8 cellular contexts compared by ENCODE assay signal in the genomic region with DNA sequence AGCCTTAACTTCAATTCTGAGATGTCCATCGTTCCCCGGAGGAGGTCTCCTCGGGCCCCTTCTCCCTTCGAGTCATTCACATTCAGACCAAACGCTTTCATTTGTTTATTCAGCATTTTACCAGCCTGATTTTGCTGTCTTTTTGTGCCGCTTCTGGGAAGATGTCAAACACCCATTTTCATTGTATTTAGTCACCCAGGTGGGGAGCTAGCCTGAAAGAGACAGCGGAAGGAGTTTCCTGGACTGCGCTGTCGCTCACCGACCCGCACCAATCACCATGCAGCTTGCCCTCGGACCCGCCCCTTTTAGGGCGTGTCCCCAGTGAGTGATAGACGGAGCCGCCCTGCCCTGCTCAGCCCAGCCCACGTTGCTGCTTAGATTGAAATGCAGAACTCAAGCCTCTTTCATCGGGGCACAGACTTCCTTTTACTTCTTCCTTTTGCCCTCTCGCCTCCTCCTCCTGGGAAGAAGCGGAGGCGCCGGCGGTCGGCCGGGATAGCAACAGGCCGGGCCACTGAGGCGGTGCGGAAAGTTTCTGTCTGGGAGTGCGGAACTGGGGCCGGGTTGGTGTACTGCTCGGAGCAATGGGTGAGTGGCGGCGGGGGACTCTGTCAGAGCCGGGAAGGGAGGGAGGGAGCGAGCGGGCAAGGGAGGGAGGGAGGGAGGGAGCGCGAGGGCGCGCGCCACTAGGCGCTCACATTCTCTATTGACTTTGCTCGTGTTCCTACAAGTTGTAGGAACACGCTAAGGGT. TPM values are rescaled to one million over a fixed set of nuclear protein-coding genes. Genes with fewer than 3 reads are reported as not detected.
DNase-seq lines count a peak whose midpoint lies in the region; ATAC-seq and TF ChIP-seq lines count a peak whose summit lies in the region.

A gene (plus strand): TSS at position 355 of the 752 bp plus-strand sequence. CDS start 230 bp downstream, at position 585.

- ATAC-seq in HG02884 (IDR thresholded peaks at IDR 0.05; ENCODE audit: unreplicated experiment), result no peak

- no peak within 1 kb of the TSS for H2BK5ac ChIP-seq in H9 (ENCODE audit: insufficient read length, low read length)

- H3K4ac ChIP-seq in H9 (ENCODE audit: low read depth, low read length), result no peak within 1 kb of the TSS

- H2BK12ac ChIP-seq in H9 (ENCODE audit: insufficient read length, low read depth, low read length), result no peak within 1 kb of the TSS

- H3K79me1 ChIP-seq in H9 (ENCODE audit: insufficient read depth, low read depth, low read length, poor library complexity, severe bottlenecking), result no peaks in the 10 kb centered on the region

- no peak within 1 kb of the TSS for H4K5ac ChIP-seq in H9 (ENCODE audit: insufficient read length, low read depth, low read length)

- peak; percentile 40 for DNase-seq in GM04504 (ENCODE audit: low read depth)
- DNase-seq in H9, result peak; percentile 97
- DNase-seq in NCI-H1105 treated with DMSO at 0.1 percent for 48 hours (lab: John Stamatoyannopoulos, UW), result peak; percentile 93
- peak; percentile 87 for DNase-seq in SW480 (ENCODE audit: low spot score)
- DNase-seq in endothelial cell (ENCODE audit: low spot score), result peak; percentile 89

- H3K27ac Mint-ChIP-seq in H9 (no peak within 1 kb of the TSS; a peak in 1 of 7 replicates), endothelial cell (ENCODE audit: unreplicated experiment) (peak within 1 kb of the TSS; percentile 68)

- H3K27me3 ChIP-seq in H9 (ENCODE audit: insufficient read depth, low read length) (peaks cover 92% of the 10 kb centered on the region), mucosa of rectum (ENCODE audit: control insufficient read depth in 2 of 2, insufficient read depth in 2 of 2, low read length in 2 of 2) (peaks cover 77 to 88% of the 10 kb centered on the region in 2 donors)

- H3K4me2 ChIP-seq in H9 (ENCODE audit: insufficient read depth, insufficient read length, low read length), result peak within 1 kb of the TSS; percentile 55

- peaks cover 100% of the 10 kb centered on the region for H3K27me3 Mint-ChIP-seq in H9 (ENCODE audit: low read depth)
- peaks cover 41% of the 10 kb centered on the region for H3K27me3 Mint-ChIP-seq in endothelial cell (ENCODE audit: unreplicated experiment)

- H3T11ph ChIP-seq in H9 (ENCODE audit: low read length), result no peak within 1 kb of the TSS

- no peak within 1 kb of the TSS for H3K18ac ChIP-seq in H9 (ENCODE audit: insufficient read length, low read depth, low read length)

- H3K4me1 Mint-ChIP-seq in H9 (peaks cover 30 to 48% of the 10 kb centered on the region in 2 experiments), endothelial cell (ENCODE audit: unreplicated experiment) (peaks cover 36% of the 10 kb centered on the region)

- H3K4me1 ChIP-seq in H9 (ENCODE audit: insufficient read depth, low read length) (no peaks in the 10 kb centered on the region), mucosa of rectum (ENCODE audit: control insufficient read depth in 2 of 2, insufficient read depth in 2 of 2, low read length in 2 of 2) (peaks cover 28 to 30% of the 10 kb centered on the region in 2 donors), urinary bladder (ENCODE audit: insufficient read depth) (no peaks in the 10 kb centered on the region)

- H3K9me3 Mint-ChIP-seq in H9 (peaks cover 2 to 15% of the 10 kb centered on the region in 2 experiments; a peak in 4 of 5 replicates), endothelial cell (ENCODE audit: unreplicated experiment) (no peaks in the 10 kb centered on the region)

- H4K91ac ChIP-seq in H9 (ENCODE audit: insufficient read length, low read depth, low read length), result no peak within 1 kb of the TSS

- TF ChIP-seq CTCF in H9 (conservative IDR thresholded peaks at IDR 0.05) (no peak), endothelial cell (IDR thresholded peaks at IDR 0.05; ENCODE audit: unreplicated experiment) (no peak)

- H2AK5ac ChIP-seq in H9 (ENCODE audit: insufficient read length, low read length), result no peak within 1 kb of the TSS

- H3K27ac ChIP-seq in H9 (ENCODE audit: insufficient read length, low read depth, low read length), result no peak within 1 kb of the TSS
- no peak within 1 kb of the TSS for H3K27ac ChIP-seq in mucosa of rectum (ENCODE audit: low read depth in 2 of 2, low read length in 2 of 2)
- H3K27ac ChIP-seq in urinary bladder (ENCODE audit: low read depth), result no peak within 1 kb of the TSS

- no peaks in the 10 kb centered on the region; a peak in 1 of 7 replicates for H3K36me3 Mint-ChIP-seq in H9 (ENCODE audit: insufficient read depth in 1 of 3, low read depth in 3 of 3)
- H3K36me3 Mint-ChIP-seq in endothelial cell (ENCODE audit: low read depth, unreplicated experiment), result no peaks in the 10 kb centered on the region

- no peak within 1 kb of the TSS for H2BK20ac ChIP-seq in H9 (ENCODE audit: low read depth, low read length, poor library complexity, severe bottlenecking)

- H3K79me2 ChIP-seq in H9 (ENCODE audit: insufficient read depth, low read length), result no peaks in the 10 kb centered on the region

- no peak within 1 kb of the TSS for H2AFZ ChIP-seq in H9 (ENCODE audit: low read length)

- no peak within 1 kb of the TSS for H2BK120ac ChIP-seq in H9 (ENCODE audit: low read depth, low read length, poor library complexity, severe bottlenecking)

- no peaks in the 10 kb centered on the region for H3K9me3 ChIP-seq in H9 (ENCODE audit: control insufficient read depth, low read depth, low read length)
- no peaks in the 10 kb centered on the region for H3K9me3 ChIP-seq in mucosa of rectum (ENCODE audit: control insufficient read depth in 2 of 2, low read length in 2 of 2)

- no peak within 1 kb of the TSS for H4K8ac ChIP-seq in H9 (replicated peaks; ENCODE audit: insufficient read length, low read depth, low read length)

- H3K4me3 Mint-ChIP-seq in H9 (peak within 1 kb of the TSS; percentile 65 to 78), endothelial cell (ENCODE audit: unreplicated experiment) (peak within 1 kb of the TSS; percentile 86)

- no peak within 1 kb of the TSS for H3K23ac ChIP-seq in H9 (ENCODE audit: insufficient read length, low read depth, low read length)

- H3K14ac ChIP-seq in H9 (ENCODE audit: insufficient read depth, low read length), result no peak within 1 kb of the TSS

- H3K9ac ChIP-seq in H9 (ENCODE audit: extremely low read depth, insufficient read length, low read length) (no peak within 1 kb of the TSS), mucosa of rectum (ENCODE audit: low read depth in 1 of 2, low read length in 2 of 2) (no peak within 1 kb of the TSS)

- no peak within 1 kb of the TSS for H3K56ac ChIP-seq in H9 (ENCODE audit: insufficient read length, low read depth, low read length)

- no peak within 1 kb of the TSS for H2BK15ac ChIP-seq in H9 (ENCODE audit: low read depth, low read length)

- H3K36me3 ChIP-seq in mucosa of rectum (ENCODE audit: control insufficient read depth in 2 of 2, insufficient read depth in 2 of 2, low read length in 2 of 2), result no peaks in the 10 kb centered on the region
- no peaks in the 10 kb centered on the region for H3K36me3 ChIP-seq in urinary bladder (ENCODE audit: insufficient read depth)

- H3K4me3 ChIP-seq in mucosa of rectum (ENCODE audit: low read length in 2 of 2), result peak within 1 kb of the TSS; percentile 54 to 72
- H3K4me3 ChIP-seq in urinary bladder (ENCODE audit: low read depth, low read length), result peak within 1 kb of the TSS; percentile 32

- WGBS in H9 (ENCODE audit: extremely low coverage, insufficient read length, low lambda C conversion rate), result no CpG with 5 or more reads among the region's 44 CpGs
- WGBS in urinary bladder, result 2% methylated on average over 44 of the region's 44 CpGs

- peaks cover 7% of the 10 kb centered on the region for H3K23me2 ChIP-seq in H9 (ENCODE audit: insufficient read length, low read depth, low read length, poor library complexity, severe bottlenecking)

- no peaks in the 10 kb centered on the region for H4K20me1 ChIP-seq in H9 (ENCODE audit: control insufficient read depth, insufficient read depth, insufficient read length)

RNA-seq across cellular contexts. Expression of the gene that starts here (rescaled TPM):
- total RNA-seq in H9 (2021), result not detected in 2 replicates
- total RNA-seq in endothelial cell (ENCODE audit: unreplicated experiment), result not detected
- total RNA-seq in urinary bladder, result 0.48 TPM
- 0.48 TPM for polyA plus RNA-seq in urinary bladder

Comparison
In these comparisons a context has a peak if more than half of its experiments do, and no peak if none do; other contexts are left out.
1. Peak in DNase-seq and H3K4me2 ChIP-seq in H9; RNA of the gene not detected or under 1 TPM.
2. Peak in DNase-seq in endothelial cell; RNA of the gene not detected or under 1 TPM.
3. DNase-seq: peak in every context shown above with its lines; median percentile 97 in H9; 93 in NCI-H1105 treated with DMSO at 0.1 percent for 48 hours; 89 in endothelial cell; 87 in SW480; 40 in GM04504.